23 cellular contexts compared by ENCODE assay signal in genomic region chr7:71871446-71871845, GRCh38.
DNase-seq lines count a peak whose midpoint lies in the region; ATAC-seq and TF ChIP-seq lines count a peak whose summit lies in the region.
"Had no signal": no experiment of that assay in that cellular context is flagged by ENCODE, and none has a peak within 500 bp of the region (broad histone marks: within the 10 kb centered on the region; RNA-seq: fewer than 3 reads in every experiment).

No MANE protein-coding gene starts in this region.

- H3K9me3 Mint-ChIP-seq in neural progenitor cell, result no peaks in the 10 kb centered on the region

- H2AFZ ChIP-seq in neural progenitor cell (replicated peaks), result no peak overlapping the region

- no peaks in the 10 kb centered on the region for H3K27me3 Mint-ChIP-seq in neural progenitor cell (ENCODE audit: insufficient read depth, low read depth)
- H3K27me3 Mint-ChIP-seq: CD4-positive, CD25-positive, alpha-beta regulatory T cell; effector memory CD8-positive, alpha-beta T cell; stimulated activated naive CD8-positive, alpha-beta T cell treated with anti-CD3 and anti-CD28 coated beads, Interleukin-15, Interleukin-2, amounts not matched to agents 100 ng/mL and 50 ng/mL, for 24 hours had no signal

- H3K27ac Mint-ChIP-seq in neural progenitor cell, result no peak overlapping the region
- H3K27ac Mint-ChIP-seq: CD4-positive, CD25-positive, alpha-beta regulatory T cell; effector memory CD8-positive, alpha-beta T cell; stimulated activated naive CD8-positive, alpha-beta T cell treated with anti-CD3 and anti-CD28 coated beads, Interleukin-15, Interleukin-2, amounts not matched to agents 100 ng/mL and 50 ng/mL, for 24 hours had no signal

- H3K9me3 ChIP-seq in neural progenitor cell (ENCODE audit: low read depth), result no peaks in the 10 kb centered on the region
- H3K9me3 ChIP-seq: A549, adrenal gland, upper lobe of left lung had no signal

- H3K27me3 ChIP-seq in neural progenitor cell, result no peaks in the 10 kb centered on the region
- H3K27me3 ChIP-seq: adrenal gland, upper lobe of left lung had no signal

- H3K36me3 Mint-ChIP-seq in neural progenitor cell, result no peaks in the 10 kb centered on the region
- H3K36me3 Mint-ChIP-seq: CD4-positive, CD25-positive, alpha-beta regulatory T cell had no signal

- no peaks in the 10 kb centered on the region for H3F3A ChIP-seq in neural progenitor cell (ENCODE audit: low read depth)

- H3K36me3 ChIP-seq in neural progenitor cell, result no peaks in the 10 kb centered on the region
- H3K36me3 ChIP-seq: adrenal gland, upper lobe of left lung had no signal

- H4K20me1 ChIP-seq in neural progenitor cell (ENCODE audit: low read depth), result no peaks in the 10 kb centered on the region

- H3K4me1 Mint-ChIP-seq in neural progenitor cell, result no peaks in the 10 kb centered on the region

- DNase-seq in NCI-H2171 treated with DMSO at 0.1 percent for 48 hours (lab: John Stamatoyannopoulos, UW) (peak; percentile 34), NCI-H2171 (lab: John Stamatoyannopoulos, UW) (no peak), LNCaP clone FGC (ENCODE audit: low read depth) (no peak), astrocyte of the cerebellum (ENCODE audit: low read depth) (no peak), neural progenitor cell (ENCODE audit: low spot score) (peak; percentile 7), NCI-H446 treated with DMSO at 0.1 percent for 48 hours (lab: John Stamatoyannopoulos, UW) (no peak), DMS53 treated with DMSO at 0.1 percent for 48 hours (lab: John Stamatoyannopoulos, UW; ENCODE audit: unreplicated experiment) (no peak)
- DNase-seq: activated CD4-positive, alpha-beta T cell treated with anti-CD3 and anti-CD28 coated beads for 4 hours; activated effector memory CD4-positive, alpha-beta T cell treated with Interleukin-2 at 50 U/mL for 16 hours; adrenal gland; CD4-positive, CD25-positive, alpha-beta regulatory T cell; cerebellar nuclear complex; effector memory CD8-positive, alpha-beta T cell; EL; KG1; midbrain; NCI-H1417; NCI-H446; upper lobe of left lung had no signal

- H3K4me3 Mint-ChIP-seq in neural progenitor cell, result no peak overlapping the region
- H3K4me3 Mint-ChIP-seq: CD4-positive, CD25-positive, alpha-beta regulatory T cell; effector memory CD8-positive, alpha-beta T cell; stimulated activated naive CD8-positive, alpha-beta T cell treated with anti-CD3 and anti-CD28 coated beads, Interleukin-15, Interleukin-2, amounts not matched to agents 100 ng/mL and 50 ng/mL, for 24 hours had no signal

- no peaks in the 10 kb centered on the region for H3K4me1 ChIP-seq in neural progenitor cell
- H3K4me1 ChIP-seq: A549, adrenal gland, upper lobe of left lung had no signal

- H3K9ac ChIP-seq in neural progenitor cell, result no peak overlapping the region

- H3K79me2 ChIP-seq in neural progenitor cell (ENCODE audit: low read depth), result no peaks in the 10 kb centered on the region

- ATAC-seq in GM19328 (IDR thresholded peaks at IDR 0.05; ENCODE audit: unreplicated experiment), result no peak
- ATAC-seq: A549; effector memory CD8-positive, alpha-beta T cell had no signal

- H3K4me3 ChIP-seq in LNCaP clone FGC (ENCODE audit: low read depth, low read length) (no peak overlapping the region), astrocyte of the cerebellum (ENCODE audit: low read depth, low read length) (no peak overlapping the region), neural progenitor cell (no peak overlapping the region)
- H3K4me3 ChIP-seq: A549, adrenal gland, upper lobe of left lung had no signal

- in situ Hi-C loops in astrocyte of the cerebellum (cut with HindIII; ENCODE audit: low sequenced_read_pairs), result no loop called here

- H3K4me2 ChIP-seq in neural progenitor cell, result no peak overlapping the region
- H3K4me2 ChIP-seq: A549 had no signal

- no peak overlapping the region for H3K27ac ChIP-seq in neural progenitor cell
- H3K27ac ChIP-seq: A549, adrenal gland, HL-60, upper lobe of left lung had no signal

- TF ChIP-seq CTCF in LNCaP clone FGC (IDR thresholded peaks at IDR 0.05; ENCODE audit: control insufficient read depth, extremely low read depth, insufficient read depth) (peak; percentile 23; the same call in 1 of the 2 replicates), astrocyte of the cerebellum (IDR thresholded peaks at IDR 0.05; ENCODE audit: low read depth, low read length, missing control alignments) (peak; percentile 11), neural progenitor cell (IDR thresholded peaks at IDR 0.05) (peak; percentile 56)

Comparison
In these comparisons a context has a peak if more than half of its experiments do, and no peak if none do; other contexts are left out.
1. DNase-seq: peak in NCI-H2171 treated with DMSO at 0.1 percent for 48 hours (single experiment) and neural progenitor cell (single experiment); none in NCI-H2171 (single experiment), LNCaP clone FGC (single experiment), astrocyte of the cerebellum (single experiment), NCI-H446 treated with DMSO at 0.1 percent for 48 hours (single experiment) and DMS53 treated with DMSO at 0.1 percent for 48 hours (single experiment).
2. Peak in every context shown above with its lines, with median percentiles within 50 percentile points of each other: CTCF ChIP-seq.